In genomic region chr14:95444132-95445129, GRCh38 we compare ENCODE assay signal across 1 cellular context.
A peak's percentile ranks its signal among the peaks of the same experiment; 100 is the strongest.
TF ChIP-seq lines count a peak whose summit lies in the region.

No MANE protein-coding gene starts in this region.

TF ChIP-seq in HepG2, 621 proteins besides CTCF, POLR2A, EP300 and RAD21 (continued from another document and continues in another):
- peak; percentile 68 for TF ChIP-seq RXRA (CRISPR knock-in tag; IDR thresholded peaks at IDR 0.05)
- no peak for TF ChIP-seq TOPORS (CRISPR knock-in tag; IDR thresholded peaks at IDR 0.05)
- peak in 1 of 2 experiments; percentile 46; a peak in 1 of 4 replicates for TF ChIP-seq ATF4 (CRISPR knock-in tag; IDR thresholded peaks at IDR 0.05)
- TF ChIP-seq RERE (CRISPR knock-in tag; IDR thresholded peaks at IDR 0.05; ENCODE audit: low read depth), result 0 out of 2 replicates have a peak, but pooled peaks have one; percentile 76
- no peak for TF ChIP-seq AGO2 (optimal IDR thresholded peaks at IDR 0.05; ENCODE audit: low read depth, low read length)
- no peak for TF ChIP-seq ZNF484 (CRISPR knock-in tag; IDR thresholded peaks at IDR 0.05; ENCODE audit: borderline replicate concordance, low read depth)
- TF ChIP-seq TMF1 (CRISPR knock-in tag; IDR thresholded peaks at IDR 0.05; ENCODE audit: low read depth), result no peak
- TF ChIP-seq ZNF580 (CRISPR knock-in tag; IDR thresholded peaks at IDR 0.05; ENCODE audit: borderline replicate concordance, low read depth), result no peak
- no peak for TF ChIP-seq ZNF275 (CRISPR knock-in tag; IDR thresholded peaks at IDR 0.05; ENCODE audit: borderline replicate concordance)
- no peak for TF ChIP-seq EZH2 (conservative IDR thresholded peaks at IDR 0.05; ENCODE audit: low read depth, low read length)
- 0 out of 2 replicates have a peak, but pooled peaks have one; percentile 5 for TF ChIP-seq TERF1 (CRISPR knock-in tag; IDR thresholded peaks at IDR 0.05)
- TF ChIP-seq ZNF34 (CRISPR knock-in tag; IDR thresholded peaks at IDR 0.05; ENCODE audit: borderline replicate concordance), result no peak
- TF ChIP-seq ZNF431 (CRISPR knock-in tag; IDR thresholded peaks at IDR 0.05; ENCODE audit: borderline replicate concordance, low read depth), result peak; percentile 50; the same call in 1 of the 2 replicates
- no peak for TF ChIP-seq AGO1 (IDR thresholded peaks at IDR 0.05; ENCODE audit: low read depth, low read length, poor library complexity, severe bottlenecking)
- no peak for TF ChIP-seq NFE2 (CRISPR knock-in tag; IDR thresholded peaks at IDR 0.05)
- TF ChIP-seq ZNF878 (CRISPR knock-in tag; IDR thresholded peaks at IDR 0.05), result peak; percentile 89
- TF ChIP-seq ZMYM4 (CRISPR knock-in tag; IDR thresholded peaks at IDR 0.05), result peak; percentile 63
- no peak for TF ChIP-seq RBM22 (optimal IDR thresholded peaks at IDR 0.05; ENCODE audit: low read length)
- peak; percentile 69; the same call in 1 of the 2 replicates for TF ChIP-seq MIER3 (CRISPR knock-in tag; IDR thresholded peaks at IDR 0.05; ENCODE audit: borderline replicate concordance)
- TF ChIP-seq HIVEP1 (CRISPR knock-in tag; IDR thresholded peaks at IDR 0.05), result no peak
- TF ChIP-seq ZBTB3 (CRISPR knock-in tag; IDR thresholded peaks at IDR 0.05; ENCODE audit: borderline replicate concordance, low read depth), result 0 out of 2 replicates have a peak, but pooled peaks have one; percentile 36
- TF ChIP-seq TFE3 (CRISPR knock-in tag; IDR thresholded peaks at IDR 0.05), result no peak
- TF ChIP-seq PHF5A (CRISPR knock-in tag; IDR thresholded peaks at IDR 0.05; ENCODE audit: low read depth, unreplicated experiment), result no peak
- peak; percentile 68; the same call in 1 of the 2 replicates for TF ChIP-seq ZMYM2 (CRISPR knock-in tag; IDR thresholded peaks at IDR 0.05)
- no peak for TF ChIP-seq ZNF614 (CRISPR knock-in tag; IDR thresholded peaks at IDR 0.05; ENCODE audit: borderline replicate concordance)
- TF ChIP-seq XBP1 (CRISPR knock-in tag; IDR thresholded peaks at IDR 0.05), result no peak
- no peak for TF ChIP-seq WIZ (CRISPR knock-in tag; IDR thresholded peaks at IDR 0.05)
- no peak for TF ChIP-seq SKI (IDR thresholded peaks at IDR 0.05; ENCODE audit: partially characterized antibody)
- TF ChIP-seq ZFP36 (IDR thresholded peaks at IDR 0.05; ENCODE audit: borderline replicate concordance, low read depth, low read length, partially characterized antibody), result no peak
- no peak for TF ChIP-seq ZNF235 (CRISPR knock-in tag; IDR thresholded peaks at IDR 0.05; ENCODE audit: borderline replicate concordance)
- peak; percentile 84 for TF ChIP-seq TBX2 (CRISPR knock-in tag; IDR thresholded peaks at IDR 0.05; ENCODE audit: borderline replicate concordance)
- no peak for TF ChIP-seq GTF3A (CRISPR knock-in tag; conservative IDR thresholded peaks at IDR 0.05)
- no peak for TF ChIP-seq SOX6 (IDR thresholded peaks at IDR 0.05)
- TF ChIP-seq SOX6 (CRISPR knock-in tag; IDR thresholded peaks at IDR 0.05), result peak; percentile 91
- TF ChIP-seq ATF7 (IDR thresholded peaks at IDR 0.05), result no peak
- 0 out of 2 replicates have a peak, but pooled peaks have one; percentile 38 for TF ChIP-seq ATF7 (CRISPR knock-in tag; IDR thresholded peaks at IDR 0.05)
- no peak for TF ChIP-seq IRX3 (CRISPR knock-in tag; IDR thresholded peaks at IDR 0.05; ENCODE audit: borderline replicate concordance, low read depth)
- TF ChIP-seq BHLHE40 (IDR thresholded peaks at IDR 0.05; ENCODE audit: low read length), result no peak
- no peak for TF ChIP-seq ZNF557 (CRISPR knock-in tag; IDR thresholded peaks at IDR 0.05)
- no peak for TF ChIP-seq ZHX2 (IDR thresholded peaks at IDR 0.05; ENCODE audit: low read depth)
- TF ChIP-seq ZHX2 (CRISPR knock-in tag; IDR thresholded peaks at IDR 0.05; ENCODE audit: borderline replicate concordance), result 0 out of 2 replicates have a peak, but pooled peaks have one; percentile 45
- no peak for TF ChIP-seq JUND (CRISPR knock-in tag; IDR thresholded peaks at IDR 0.05)
- TF ChIP-seq ZNF3 (CRISPR knock-in tag; IDR thresholded peaks at IDR 0.05), result no peak
- no peak for TF ChIP-seq SMAD1 (CRISPR knock-in tag; IDR thresholded peaks at IDR 0.05; ENCODE audit: borderline replicate concordance, low read depth)
- TF ChIP-seq ZNF558 (CRISPR knock-in tag; IDR thresholded peaks at IDR 0.05; ENCODE audit: borderline replicate concordance), result no peak
- TF ChIP-seq ATM (IDR thresholded peaks at IDR 0.05; ENCODE audit: borderline replicate concordance), result no peak
- no peak; the same call in 1 of the 2 replicates for TF ChIP-seq YEATS4 (CRISPR knock-in tag; IDR thresholded peaks at IDR 0.05; ENCODE audit: borderline replicate concordance)
- no peak for TF ChIP-seq RBAK (CRISPR knock-in tag; IDR thresholded peaks at IDR 0.05)
- TF ChIP-seq POLR2G (IDR thresholded peaks at IDR 0.05; ENCODE audit: low read depth, low read length), result peak; percentile 32; the same call in 1 of the 2 replicates
- no peak for TF ChIP-seq YEATS2 (CRISPR knock-in tag; IDR thresholded peaks at IDR 0.05; ENCODE audit: borderline replicate concordance)
- no peak for TF ChIP-seq ZNF446 (CRISPR knock-in tag; IDR thresholded peaks at IDR 0.05)
- TF ChIP-seq ZNF572 (CRISPR knock-in tag; IDR thresholded peaks at IDR 0.05), result no peak
- no peak for TF ChIP-seq JUNB (CRISPR knock-in tag; IDR thresholded peaks at IDR 0.05; ENCODE audit: borderline replicate concordance)
